Comparison of ENCODE assay signal across 6 cellular contexts in genomic region chr3:185276415-185276814, GRCh38.
"Had no signal": no experiment of that assay in that cellular context is flagged by ENCODE, and none has a peak within 500 bp of the region (broad histone marks: within the 10 kb centered on the region; RNA-seq: fewer than 3 reads in every experiment).

No MANE protein-coding gene starts in this region.

- H3K4me3 ChIP-seq: K562 had no signal

- FAIRE-seq: HTR-8/SVneo, K562 had no signal

- ATAC-seq: K562 had no signal

- H3K4me3 Mint-ChIP-seq: IgD-negative memory B cell had no signal

- H3K27ac Mint-ChIP-seq: IgD-negative memory B cell had no signal

- DNase-seq: IMR-90, KBM-7 had no signal

- H3K27ac ChIP-seq: HL-60 had no signal
